20 cellular contexts compared by ENCODE assay signal in genomic region chr1:115326419-115326818, GRCh38. TPM values are rescaled to one million over a fixed set of nuclear protein-coding genes. Genes with fewer than 3 reads are reported as not detected.
"Had no signal": no experiment of that assay in that cellular context is flagged by ENCODE, and none has a peak within 500 bp of the region (broad histone marks: within the 10 kb centered on the region; RNA-seq: fewer than 3 reads in every experiment).

No MANE protein-coding gene starts in this region.

- DNase-seq: effector memory CD8-positive, alpha-beta T cell; hippocampal formation; left colon; mucosa of descending colon; naive thymus-derived CD8-positive, alpha-beta T cell; pancreas; right lobe of liver; stimulated activated CD4-positive, alpha-beta T cell treated with anti-CD3 and anti-CD28 coated beads, Interleukin-15, amount 100 ng/mL, for 24 hours; stimulated activated CD4-positive, alpha-beta T cell treated with anti-CD3 and anti-CD28 coated beads, Interleukin-1b, Interleukin-23, amount 100 ng/mL, for 48 hours; stimulated activated CD4-positive, alpha-beta T cell treated with anti-CD3 and anti-CD28 coated beads, Interleukin-4, amount 100 ng/mL, for 24 hours; stimulated activated naive CD4-positive, alpha-beta T cell; stomach; substantia nigra; upper lobe of left lung had no signal

- H3K4me1 ChIP-seq: right lobe of liver, stomach had no signal

- H3K4me3 Mint-ChIP-seq: dendritic cell treated with granulocyte-macrophage colony-stimulating factor and Interleukin-4, amounts not matched to agents 40 ng/mL and 50 ng/mL, for 4 days; effector memory CD8-positive, alpha-beta T cell; naive thymus-derived CD8-positive, alpha-beta T cell; neural crest cell had no signal

- H3K9me3 ChIP-seq: esophagus muscularis mucosa, mucosa of descending colon, pancreas, right lobe of liver, stomach, upper lobe of left lung, vagina had no signal

- H3K36me3 Mint-ChIP-seq: naive thymus-derived CD8-positive, alpha-beta T cell had no signal

- H3K9me3 Mint-ChIP-seq: dendritic cell treated with granulocyte-macrophage colony-stimulating factor and Interleukin-4, amounts not matched to agents 40 ng/mL and 50 ng/mL, for 4 days; effector memory CD8-positive, alpha-beta T cell; naive thymus-derived CD8-positive, alpha-beta T cell; neural crest cell had no signal

- H3K27me3 ChIP-seq: esophagus muscularis mucosa, pancreas, right lobe of liver, stomach, upper lobe of left lung, vagina had no signal

- H3K36me3 ChIP-seq: esophagus muscularis mucosa, pancreas, right lobe of liver, stomach, upper lobe of left lung, vagina had no signal

- H3K27ac Mint-ChIP-seq: dendritic cell treated with granulocyte-macrophage colony-stimulating factor and Interleukin-4, amounts not matched to agents 40 ng/mL and 50 ng/mL, for 4 days; effector memory CD8-positive, alpha-beta T cell; naive thymus-derived CD8-positive, alpha-beta T cell; progenitor cell of endocrine pancreas had no signal

- H3K4me1 Mint-ChIP-seq: naive thymus-derived CD8-positive, alpha-beta T cell had no signal

- H3K27ac ChIP-seq: epithelial cell of prostate, esophagus muscularis mucosa, pancreas, right lobe of liver, stomach, upper lobe of left lung, vagina had no signal

- H3K4me3 ChIP-seq: esophagus muscularis mucosa, mucosa of descending colon, pancreas, right lobe of liver, stomach, upper lobe of left lung, vagina had no signal

- ATAC-seq: effector memory CD8-positive, alpha-beta T cell; left colon; mucosa of descending colon; naive thymus-derived CD8-positive, alpha-beta T cell; pancreas; right lobe of liver had no signal

RNA-seq across cellular contexts. Expression of gene NGF, which starts 11.6 kb away (rescaled TPM):
- total RNA-seq: naive thymus-derived CD8-positive, alpha-beta T cell; neural crest cell had no signal
- polyA plus RNA-seq: naive thymus-derived CD8-positive, alpha-beta T cell had no signal
